In genomic region chr6:34248198-34248726, GRCh38 we compare ENCODE assay signal across 8 cellular contexts. TPM values are rescaled to one million over a fixed set of nuclear protein-coding genes. Genes with fewer than 3 reads are reported as not detected.
DNase-seq lines count a peak whose midpoint lies in the region; ATAC-seq lines count a peak whose summit lies in the region.

No MANE protein-coding gene starts in this region.

- H3K4me3 ChIP-seq in iPS DF 6.9 (ENCODE audit: low read length): peak overlapping the region; percentile 47; the same call in 1 of the 2 replicates
- peak overlapping the region; percentile 87 for H3K4me3 ChIP-seq in skeletal muscle cell (ENCODE audit: low read depth, low read length)

- no CpG with 5 or more reads among the region's 17 CpGs for WGBS in iPS DF 6.9 (ENCODE audit: insufficient coverage, insufficient read length)

- peak; percentile 51 for DNase-seq in NK-92 treated with Interleukin-12 subunit alpha and Interleukin-12 subunit beta, amount 100 ng/mL, for 24 hours (lab: John Stamatoyannopoulos, UW)
- no peak for DNase-seq in NK-92 (lab: John Stamatoyannopoulos, UW; ENCODE audit: unreplicated experiment)
- peak; percentile 63 for DNase-seq in RPMI7951 (ENCODE audit: low read depth)
- DNase-seq in astrocyte of the hippocampus (ENCODE audit: low read depth, low spot score): peak; percentile 52
- no peak for DNase-seq in iPS DF 6.9 (ENCODE audit: low read depth, low spot score)
- no peak for DNase-seq in skeletal muscle cell (ENCODE audit: low read depth)
- DNase-seq in SKM-1 (lab: John Stamatoyannopoulos, UW; ENCODE audit: unreplicated experiment): no peak

- H3K27ac ChIP-seq in iPS DF 6.9 (ENCODE audit: low read length): no peak overlapping the region

- H3K9me3 ChIP-seq in iPS DF 6.9 (ENCODE audit: control insufficient read depth, insufficient read depth, low read length): no peaks in the 10 kb centered on the region

- no peaks in the 10 kb centered on the region; the same call in 1 of the 2 replicates for H3K4me1 ChIP-seq in iPS DF 6.9 (ENCODE audit: control insufficient read depth, insufficient read depth, low read length)

- peaks cover 15% of the 10 kb centered on the region for H3K36me3 ChIP-seq in iPS DF 6.9 (ENCODE audit: control insufficient read depth, insufficient read depth, low read length)

- no peaks in the 10 kb centered on the region for H3K27me3 ChIP-seq in iPS DF 6.9 (ENCODE audit: control insufficient read depth, insufficient read depth, low read length)

- ATAC-seq in HG02678 (IDR thresholded peaks at IDR 0.05; ENCODE audit: unreplicated experiment): peak; percentile 19

RNA-seq across cellular contexts. Expression of gene SMIM29, which starts 0.5 kb away (rescaled TPM):
- 79.9 and 84.0 TPM in 2 replicates for total RNA-seq in RPMI7951 (2014; rRNA removed; shearing (Covaris generic))

RNA-seq across cellular contexts. Expression of gene HMGA1, which starts 11.6 kb away (rescaled TPM):
- total RNA-seq in RPMI7951 (2014; rRNA removed; shearing (Covaris generic)): 361 and 398 TPM in 2 replicates

Comparison
In these comparisons a context has a peak if more than half of its experiments do, and no peak if none do; other contexts are left out.
1. DNase-seq: peak in NK-92 treated with Interleukin-12 subunit alpha and Interleukin-12 subunit beta, amount 100 ng/mL, for 24 hours (single experiment), RPMI7951 (single experiment) and astrocyte of the hippocampus (single experiment); none in NK-92 (single experiment), iPS DF 6.9 (single experiment), skeletal muscle cell (single experiment) and SKM-1 (single experiment).